Comparison of ENCODE assay signal across 21 cellular contexts in the genomic region with DNA sequence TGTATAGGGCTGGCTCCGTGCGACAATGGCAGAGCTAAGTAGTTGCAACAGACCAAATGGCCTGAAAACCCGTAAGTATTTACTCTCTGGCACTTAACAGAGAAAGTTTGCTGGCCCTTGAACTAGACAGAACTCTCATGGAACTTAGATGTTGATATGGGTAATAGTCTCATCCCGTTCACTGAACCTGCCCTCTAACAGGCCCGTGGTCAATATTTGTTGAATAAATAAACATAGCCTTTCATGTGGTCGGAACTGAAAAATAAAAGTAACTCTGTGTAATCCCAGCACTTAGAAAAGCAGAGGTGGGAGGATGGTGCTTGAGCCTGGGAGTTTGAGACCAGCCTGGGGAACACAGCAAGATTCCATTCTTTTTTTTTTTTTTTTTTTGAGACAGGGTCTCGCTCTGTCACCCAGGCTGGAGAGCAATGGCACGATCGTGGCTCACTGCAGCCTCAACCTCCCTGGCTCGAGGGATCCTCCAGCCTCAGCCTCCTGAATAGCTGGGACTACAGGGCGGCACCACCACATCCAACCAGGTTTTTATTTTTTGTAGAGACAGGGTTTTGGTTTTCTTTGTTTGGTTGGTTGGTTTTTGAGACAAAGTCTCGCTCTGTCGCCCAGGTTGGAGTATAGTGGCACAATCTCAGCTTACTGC. TPM values are rescaled to one million over a fixed set of nuclear protein-coding genes. Genes with fewer than 3 reads are reported as not detected.
DNase-seq lines count a peak whose midpoint lies in the region; ATAC-seq, FAIRE-seq and TF ChIP-seq lines count a peak whose summit lies in the region.
"Had no signal": no experiment of that assay in that cellular context is flagged by ENCODE, and none has a peak within 500 bp of the region (broad histone marks: within the 10 kb centered on the region; RNA-seq: fewer than 3 reads in every experiment).

No MANE protein-coding gene starts in this region.

- peaks cover 0 to 15% (median 0%) of the 10 kb centered on the region in 12 donors for H3K4me1 ChIP-seq in heart left ventricle
- H3K4me1 ChIP-seq in HepG2 (ENCODE audit: insufficient read depth, low read length): peaks cover 53% of the 10 kb centered on the region
- no peaks in the 10 kb centered on the region for H3K4me1 ChIP-seq in upper lobe of right lung
- H3K4me1 ChIP-seq: Peyer's patch had no signal

- ATAC-seq in Right ventricle myocardium superior (ENCODE audit: poor library complexity) (no peak), heart left ventricle (no peak), T-helper 17 cell (no peak), HepG2 (peak; percentile 95), upper lobe of right lung (peak; percentile 63), omental fat pad (ENCODE audit: low FRiP score) (no peak), GM21717 (IDR thresholded peaks at IDR 0.05; ENCODE audit: unreplicated experiment) (no peak)
- ATAC-seq: K562, Right ventricle myocardium inferior had no signal

- TF ChIP-seq CTCF in heart left ventricle (IDR thresholded peaks at IDR 0.05) (no peak), HepG2 (CRISPR knock-in tag; IDR thresholded peaks at IDR 0.05) (no peak), upper lobe of right lung (IDR thresholded peaks at IDR 0.05) (no peak), omental fat pad (IDR thresholded peaks at IDR 0.05) (no peak)

- peaks cover 0 to 25% (median 12%) of the 10 kb centered on the region in 9 donors for H3K36me3 ChIP-seq in heart left ventricle
- peaks cover 3 to 9% of the 10 kb centered on the region in 2 experiments; a peak in 2 of 5 replicates for H3K36me3 ChIP-seq in HepG2 (replicated peaks in 1 of 2; ENCODE audit: control insufficient read depth in 1 of 2, insufficient read depth in 2 of 2, low read length in 2 of 2)
- H3K36me3 ChIP-seq in upper lobe of right lung: peaks cover 16% of the 10 kb centered on the region

- H3K27ac ChIP-seq in heart left ventricle (no peak overlapping the region), HepG2 (ENCODE audit: extremely low read length, insufficient read depth, low read length) (peak overlapping the region; percentile 60), upper lobe of right lung (no peak overlapping the region)
- H3K27ac ChIP-seq: BLaER1, HL-60, Peyer's patch had no signal

- peak overlapping the region; percentile 62 for H3K4me2 ChIP-seq in HepG2 (ENCODE audit: low read depth, low read length)
- H3K4me2 ChIP-seq: BLaER1, SK-N-SH had no signal

- in situ Hi-C loops in HepG2 (cut with HindIII; ENCODE audit: extremely low pct_ligation_motif_present, low pct_unique_long_range_greater_than_20kb): loop anchor here (5.0 kb wide), 2 partner anchors 76 to 116 kb away; a partner anchor contains a TSS

- no peaks in the 10 kb centered on the region for H3K27me3 Mint-ChIP-seq in T-helper 17 cell

- no peak overlapping the region for H3K9ac ChIP-seq in HepG2 (ENCODE audit: insufficient read depth, low read depth, low read length)
- H3K9ac ChIP-seq: BLaER1, SK-N-SH had no signal

- H3K27me3 ChIP-seq in heart left ventricle: no peaks in the 10 kb centered on the region
- H3K27me3 ChIP-seq in HepG2 (ENCODE audit: control insufficient read depth in 1 of 2, insufficient read depth in 2 of 2, low read length in 2 of 2): no peaks in the 10 kb centered on the region
- no peaks in the 10 kb centered on the region for H3K27me3 ChIP-seq in upper lobe of right lung
- H3K27me3 ChIP-seq: BLaER1, Peyer's patch had no signal

- FAIRE-seq in HepG2 (lab: Jason Lieb, UNC): peak; percentile 99
- FAIRE-seq: A204.1, GM19239, HTR-8/SVneo, K562 had no signal

- TF ChIP-seq EP300 in HepG2 (IDR thresholded peaks at IDR 0.05; ENCODE audit: low read depth in 2 of 2, low read length in 2 of 2) (peak; percentile 80 to 99; a peak in 3 of 4 replicates), HepG2 (CRISPR knock-in tag; IDR thresholded peaks at IDR 0.05; ENCODE audit: borderline replicate concordance) (peak; percentile 95)

- intact Hi-C loops in Right ventricle myocardium superior (cut with DNase I): loop anchor here (5.0 kb wide), 1 partner anchor 76 kb away; a partner anchor contains a TSS
- intact Hi-C loops in heart left ventricle (cut with DNase I): loop anchor here in 9 of 10 donors (5.0 to 10.0 kb wide), 4 partner anchors 71 to 131 kb away; a partner anchor contains a TSS
- intact Hi-C loops in HepG2 (cut with micrococcal nuclease; ENCODE audit: unreplicated experiment): loop anchor here (1.0 to 5.0 kb wide), 2 partner anchors 13 to 131 kb away; no protein-coding TSS in a partner anchor
- intact Hi-C loops in upper lobe of right lung (cut with DNase I): loop anchor here (5.0 kb wide), 1 partner anchor 131 kb away; no protein-coding TSS in a partner anchor

- BruUV-seq in HepG2 (replicated peaks; lab: Mats Ljungman, UMichigan): no TSS peak

- H2AFZ ChIP-seq in HepG2 (ENCODE audit: low read length): no peak overlapping the region

- WGBS in heart left ventricle, 4 donors: 88 to 93% (median 90%) methylated on average over 13 of the region's 13 CpGs
- WGBS in HepG2 (ENCODE audit: low lambda C conversion rate): 16% methylated on average over 13 of the region's 13 CpGs

- no peak overlapping the region for H3K4me3 ChIP-seq in heart left ventricle
- 0 out of 6 replicates have a peak overlapping the region, but pooled peaks of 1 of the 3 experiments have one; percentile 37 for H3K4me3 ChIP-seq in HepG2 (replicated peaks in 1 of 3; ENCODE audit: insufficient read depth in 1 of 3, low read depth in 2 of 3, low read length in 3 of 3)
- H3K4me3 ChIP-seq in upper lobe of right lung: no peak overlapping the region
- H3K4me3 ChIP-seq: BLaER1, K562, Peyer's patch had no signal

- no peaks in the 10 kb centered on the region for H4K20me1 ChIP-seq in HepG2 (ENCODE audit: insufficient read depth, low read length)
- H4K20me1 ChIP-seq: BLaER1 had no signal

- H3K27ac Mint-ChIP-seq in T-helper 17 cell: peak overlapping the region; percentile 41

- DNase-seq in Right ventricle myocardium superior: peak; percentile 17
- DNase-seq in heart left ventricle: no peak
- DNase-seq in T-helper 17 cell: no peak
- DNase-seq in HepG2 (ENCODE audit: low spot score): peak; percentile 99
- DNase-seq in upper lobe of right lung: no peak
- DNase-seq in omental fat pad (ENCODE audit: low spot score): no peak
- DNase-seq in middle frontal gyrus (ENCODE audit: extremely low spot score, low spot score): no peak
- DNase-seq: HCEC 1CT, NCI-H1417 treated with DMSO at 0.1 percent for 48 hours, NCI-H2029 treated with DMSO at 0.1 percent for 48 hours, NCI-H2171 treated with DMSO at 0.1 percent for 48 hours, Peyer's patch, SK-N-SH had no signal

- no peak overlapping the region for H3K4me3 Mint-ChIP-seq in T-helper 17 cell

- no peaks in the 10 kb centered on the region for H3K4me1 Mint-ChIP-seq in T-helper 17 cell

- no peak for TF ChIP-seq RAD21 in HepG2 (CRISPR knock-in tag; IDR thresholded peaks at IDR 0.05)

- peaks cover under 1% of the 10 kb centered on the region for H3K36me3 Mint-ChIP-seq in T-helper 17 cell (ENCODE audit: low read depth)

- no peaks in the 10 kb centered on the region for H3K79me2 ChIP-seq in HepG2 (ENCODE audit: insufficient read depth, low read length)

- TF ChIP-seq POLR2A in heart left ventricle (IDR thresholded peaks at IDR 0.05) (no peak), HepG2 (IDR thresholded peaks at IDR 0.05; ENCODE audit: insufficient read depth in 1 of 2, low read depth in 2 of 2, low read length in 2 of 2) (no peak)

- CTCF ChIA-PET in HepG2 (lab: Yijun Ruan, JAX; ENCODE audit: low intra/inter-chr PET ratio, low total read pairs): interaction anchor here (2.5 to 2.8 kb wide), 2 partner anchors 118 to 131 kb away, joined by 14 to 16 read pairs; a partner anchor contains a TSS

- H3K9me3 ChIP-seq in heart left ventricle (no peaks in the 10 kb centered on the region), T-helper 17 cell (ENCODE audit: control insufficient read depth, low read length, poor library complexity, severe bottlenecking) (no peaks in the 10 kb centered on the region), HepG2 (ENCODE audit: low read length) (no peaks in the 10 kb centered on the region), upper lobe of right lung (no peaks in the 10 kb centered on the region)
- H3K9me3 ChIP-seq: BLaER1, Peyer's patch, SK-N-SH had no signal

- POLR2A ChIA-PET in HepG2 (lab: Yijun Ruan, JAX): interaction anchor here (0.7 to 1.4 kb wide), 7 partner anchors 12 to 118 kb away, joined by 3 to 8 read pairs (median 5); a partner anchor contains a TSS

TF ChIP-seq in HepG2, 621 proteins besides CTCF, POLR2A, EP300 and RAD21 (continues in another document):
- TF ChIP-seq ATF7 (IDR thresholded peaks at IDR 0.05) (no peak), ATF7 (CRISPR knock-in tag; IDR thresholded peaks at IDR 0.05) (no peak), TBP (CRISPR knock-in tag; IDR thresholded peaks at IDR 0.05) (no peak)

RNA-seq across cellular contexts. Expression of a gene that starts 29.7 kb away (rescaled TPM):
- total RNA-seq in Right ventricle myocardium superior: 10.3 TPM
- 10 to 100 TPM in 6 of 9 donors, 1 to 10 TPM in 3; 7.9 to 24.7 (median 11.9) TPM for total RNA-seq in heart left ventricle
- polyA plus RNA-seq in heart left ventricle: 1 to 10 TPM; 7.3 to 9.9 TPM
- 10 to 100 TPM; 87.6 to 94.0 TPM for total RNA-seq in T-helper 17 cell
- 25.3 and 26.1 TPM in 2 replicates for total RNA-seq in HepG2 (2016; rRNA removed; fragmentation: Illumina TruSeq; extraction: Trizol)
- 11.2 and 11.4 TPM in 2 replicates for total RNA-seq in HepG2 (2016; cell fraction: cytosol; rRNA removed; fragmentation: Illumina TruSeq; extraction: Trizol; ENCODE audit: low read depth)
- 20.6 and 26.1 TPM in 2 replicates for total RNA-seq in HepG2 (2016; cell fraction: insoluble cytoplasmic fraction; rRNA removed; fragmentation: Illumina TruSeq; extraction: Trizol)
- total RNA-seq in HepG2 (2016; cell fraction: membrane; rRNA removed; fragmentation: Illumina TruSeq; extraction: Trizol): 25.8 and 29.0 TPM in 2 replicates
- 18.4 and 20.7 TPM in 2 replicates for total RNA-seq in HepG2 (2016; cell fraction: nucleus; rRNA removed; fragmentation: Illumina TruSeq; extraction: Trizol)
- 17.0 and 17.5 TPM in 2 replicates for polyA plus RNA-seq in HepG2 (2011; rRNA removed)
- 8.3 and 13.5 TPM in 2 replicates for polyA plus RNA-seq in HepG2 (2011; cell fraction: cytosol; rRNA removed)
- 50.3 and 60.7 TPM in 2 replicates for polyA plus RNA-seq in HepG2 (2011; cell fraction: nucleus; rRNA removed)
- polyA plus RNA-seq in HepG2 (2012): 13.5 and 15.6 TPM in 2 replicates
- 6.0 and 6.9 TPM in 2 replicates for polyA plus RNA-seq in HepG2 (2016; cell fraction: cytosol; fragmentation: Illumina TruSeq; extraction: Trizol; ENCODE audit: low read depth)
- polyA plus RNA-seq in HepG2 (2016; cell fraction: insoluble cytoplasmic fraction; fragmentation: Illumina TruSeq; extraction: Trizol; ENCODE audit: low read depth): 23.7 and 31.0 TPM in 2 replicates
- polyA plus RNA-seq in HepG2 (2016; cell fraction: membrane; fragmentation: Illumina TruSeq; extraction: Trizol; ENCODE audit: low read depth): 17.2 and 18.2 TPM in 2 replicates
- polyA plus RNA-seq in HepG2 (2016; cell fraction: nucleus; fragmentation: Illumina TruSeq; extraction: Trizol; ENCODE audit: insufficient read depth, low read depth): 36.9 and 37.0 TPM in 2 replicates
- polyA minus RNA-seq in HepG2 (2011; rRNA and poly(A)+ RNA removed; ENCODE audit: low replicate concordance): 53.2 and 72.8 TPM in 2 replicates
- polyA minus RNA-seq in HepG2 (2011; cell fraction: cytosol; rRNA and poly(A)+ RNA removed): 18.0 and 20.7 TPM in 2 replicates
- polyA minus RNA-seq in HepG2 (2011; cell fraction: nucleus; rRNA and poly(A)+ RNA removed): 21.1 and 21.9 TPM in 2 replicates
- total RNA-seq in upper lobe of right lung: 35.4 TPM
- 10 to 100 TPM; 14.8 to 27.0 (median 16.7) TPM for total RNA-seq in omental fat pad

Comparison
In these comparisons a context has a peak if more than half of its experiments do, and no peak if none do; other contexts are left out.
1. DNase-seq: peak in Right ventricle myocardium superior (single experiment) and HepG2 (single experiment); none in heart left ventricle (0 of 5), T-helper 17 cell (0 of 3), upper lobe of right lung (single experiment), omental fat pad (single experiment) and middle frontal gyrus (single experiment).
2. ATAC-seq: peak in HepG2 (single experiment) and upper lobe of right lung (single experiment); none in Right ventricle myocardium superior (single experiment), heart left ventricle (0 of 4), T-helper 17 cell (single experiment), omental fat pad (single experiment) and GM21717 (single experiment).